In the genomic region with DNA sequence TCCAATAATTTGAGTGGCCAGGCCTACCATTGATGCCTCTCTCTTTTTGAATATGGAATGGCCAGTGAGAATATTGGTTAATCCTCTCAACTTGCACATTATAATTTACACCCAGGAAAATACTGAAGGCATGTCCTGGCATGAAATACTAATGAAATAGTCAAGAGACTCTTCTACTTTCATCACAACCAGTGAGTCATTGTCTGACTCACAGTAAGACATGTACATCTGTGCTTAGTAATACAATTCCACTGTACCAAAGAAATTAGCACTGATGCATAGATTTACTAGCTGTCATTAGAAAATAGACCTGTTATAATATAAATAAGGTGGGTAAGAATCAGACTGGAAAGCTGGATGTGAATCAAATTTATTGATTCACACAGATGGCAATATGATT, we compare ENCODE assay signal across 1 cellular context.
TF ChIP-seq lines count a peak whose summit lies in the region.

No MANE protein-coding gene starts in this region.

TF ChIP-seq in GM12878, 131 proteins besides CTCF, POLR2A, EP300 and RAD21 (continued from another document):
- TF ChIP-seq TBL1XR1 (IDR thresholded peaks at IDR 0.05; ENCODE audit: low read depth, low read length): no peak
- TF ChIP-seq JUND (IDR thresholded peaks at IDR 0.05; ENCODE audit: low read depth, low read length): no peak
- TF ChIP-seq ATF7 (IDR thresholded peaks at IDR 0.05; ENCODE audit: low read depth): no peak
- TF ChIP-seq, protein P1, sequence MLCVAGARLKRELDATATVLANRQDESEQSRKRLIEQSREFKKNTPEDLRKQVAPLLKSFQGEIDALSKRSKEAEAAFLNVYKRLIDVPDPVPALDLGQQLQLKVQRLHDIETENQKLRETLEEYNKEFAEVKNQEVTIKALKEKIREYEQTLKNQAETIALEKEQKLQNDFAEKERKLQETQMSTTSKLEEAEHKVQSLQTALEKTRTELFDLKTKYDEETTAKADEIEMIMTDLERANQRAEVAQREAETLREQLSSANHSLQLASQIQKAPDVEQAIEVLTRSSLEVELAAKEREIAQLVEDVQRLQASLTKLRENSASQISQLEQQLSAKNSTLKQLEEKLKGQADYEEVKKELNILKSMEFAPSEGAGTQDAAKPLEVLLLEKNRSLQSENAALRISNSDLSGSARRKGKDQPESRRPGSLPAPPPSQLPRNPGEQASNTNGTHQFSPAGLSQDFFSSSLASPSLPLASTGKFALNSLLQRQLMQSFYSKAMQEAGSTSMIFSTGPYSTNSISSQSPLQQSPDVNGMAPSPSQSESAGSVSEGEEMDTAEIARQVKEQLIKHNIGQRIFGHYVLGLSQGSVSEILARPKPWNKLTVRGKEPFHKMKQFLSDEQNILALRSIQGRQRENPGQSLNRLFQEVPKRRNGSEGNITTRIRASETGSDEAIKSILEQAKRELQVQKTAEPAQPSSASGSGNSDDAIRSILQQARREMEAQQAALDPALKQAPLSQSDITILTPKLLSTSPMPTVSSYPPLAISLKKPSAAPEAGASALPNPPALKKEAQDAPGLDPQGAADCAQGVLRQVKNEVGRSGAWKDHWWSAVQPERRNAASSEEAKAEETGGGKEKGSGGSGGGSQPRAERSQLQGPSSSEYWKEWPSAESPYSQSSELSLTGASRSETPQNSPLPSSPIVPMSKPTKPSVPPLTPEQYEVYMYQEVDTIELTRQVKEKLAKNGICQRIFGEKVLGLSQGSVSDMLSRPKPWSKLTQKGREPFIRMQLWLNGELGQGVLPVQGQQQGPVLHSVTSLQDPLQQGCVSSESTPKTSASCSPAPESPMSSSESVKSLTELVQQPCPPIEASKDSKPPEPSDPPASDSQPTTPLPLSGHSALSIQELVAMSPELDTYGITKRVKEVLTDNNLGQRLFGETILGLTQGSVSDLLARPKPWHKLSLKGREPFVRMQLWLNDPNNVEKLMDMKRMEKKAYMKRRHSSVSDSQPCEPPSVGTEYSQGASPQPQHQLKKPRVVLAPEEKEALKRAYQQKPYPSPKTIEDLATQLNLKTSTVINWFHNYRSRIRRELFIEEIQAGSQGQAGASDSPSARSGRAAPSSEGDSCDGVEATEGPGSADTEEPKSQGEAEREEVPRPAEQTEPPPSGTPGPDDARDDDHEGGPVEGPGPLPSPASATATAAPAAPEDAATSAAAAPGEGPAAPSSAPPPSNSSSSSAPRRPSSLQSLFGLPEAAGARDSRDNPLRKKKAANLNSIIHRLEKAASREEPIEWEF (IDR thresholded peaks at IDR 0.05; ENCODE audit: insufficient replicate concordance, low read depth, low read length): no peak
- TF ChIP-seq, protein P2, sequence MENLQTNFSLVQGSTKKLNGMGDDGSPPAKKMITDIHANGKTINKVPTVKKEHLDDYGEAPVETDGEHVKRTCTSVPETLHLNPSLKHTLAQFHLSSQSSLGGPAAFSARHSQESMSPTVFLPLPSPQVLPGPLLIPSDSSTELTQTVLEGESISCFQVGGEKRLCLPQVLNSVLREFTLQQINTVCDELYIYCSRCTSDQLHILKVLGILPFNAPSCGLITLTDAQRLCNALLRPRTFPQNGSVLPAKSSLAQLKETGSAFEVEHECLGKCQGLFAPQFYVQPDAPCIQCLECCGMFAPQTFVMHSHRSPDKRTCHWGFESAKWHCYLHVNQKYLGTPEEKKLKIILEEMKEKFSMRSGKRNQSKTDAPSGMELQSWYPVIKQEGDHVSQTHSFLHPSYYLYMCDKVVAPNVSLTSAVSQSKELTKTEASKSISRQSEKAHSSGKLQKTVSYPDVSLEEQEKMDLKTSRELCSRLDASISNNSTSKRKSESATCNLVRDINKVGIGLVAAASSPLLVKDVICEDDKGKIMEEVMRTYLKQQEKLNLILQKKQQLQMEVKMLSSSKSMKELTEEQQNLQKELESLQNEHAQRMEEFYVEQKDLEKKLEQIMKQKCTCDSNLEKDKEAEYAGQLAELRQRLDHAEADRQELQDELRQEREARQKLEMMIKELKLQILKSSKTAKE (IDR thresholded peaks at IDR 0.05; ENCODE audit: low read depth, poor library complexity, severe bottlenecking): no peak
- TF ChIP-seq, protein P3, sequence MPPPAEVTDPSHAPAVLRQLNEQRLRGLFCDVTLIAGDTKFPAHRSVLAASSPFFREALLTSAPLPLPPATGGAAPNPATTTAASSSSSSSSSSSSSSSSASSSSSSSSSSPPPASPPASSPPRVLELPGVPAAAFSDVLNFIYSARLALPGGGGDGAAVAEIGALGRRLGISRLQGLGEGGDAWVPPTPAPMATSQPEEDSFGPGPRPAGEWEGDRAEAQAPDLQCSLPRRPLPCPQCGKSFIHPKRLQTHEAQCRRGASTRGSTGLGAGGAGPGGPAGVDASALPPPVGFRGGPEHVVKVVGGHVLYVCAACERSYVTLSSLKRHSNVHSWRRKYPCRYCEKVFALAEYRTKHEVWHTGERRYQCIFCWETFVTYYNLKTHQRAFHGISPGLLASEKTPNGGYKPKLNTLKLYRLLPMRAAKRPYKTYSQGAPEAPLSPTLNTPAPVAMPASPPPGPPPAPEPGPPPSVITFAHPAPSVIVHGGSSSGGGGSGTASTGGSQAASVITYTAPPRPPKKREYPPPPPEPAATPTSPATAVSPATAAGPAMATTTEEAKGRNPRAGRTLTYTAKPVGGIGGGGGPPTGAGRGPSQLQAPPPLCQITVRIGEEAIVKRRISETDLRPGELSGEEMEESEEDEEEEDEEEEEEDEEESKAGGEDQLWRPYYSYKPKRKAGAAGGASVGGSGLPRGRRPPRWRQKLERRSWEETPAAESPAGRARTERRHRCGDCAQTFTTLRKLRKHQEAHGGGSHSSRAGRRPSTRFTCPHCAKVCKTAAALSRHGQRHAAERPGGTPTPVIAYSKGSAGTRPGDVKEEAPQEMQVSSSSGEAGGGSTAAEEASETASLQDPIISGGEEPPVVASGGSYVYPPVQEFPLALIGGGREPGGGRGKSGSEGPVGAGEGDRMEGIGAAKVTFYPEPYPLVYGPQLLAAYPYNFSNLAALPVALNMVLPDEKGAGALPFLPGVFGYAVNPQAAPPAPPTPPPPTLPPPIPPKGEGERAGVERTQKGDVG (CRISPR knock-in tag; IDR thresholded peaks at IDR 0.05): no peak
- no peak for TF ChIP-seq MYB (IDR thresholded peaks at IDR 0.05; ENCODE audit: borderline replicate concordance, low read depth, low read length)
- no peak for TF ChIP-seq TAF1 (IDR thresholded peaks at IDR 0.05; ENCODE audit: borderline replicate concordance, low read depth, low read length)
- TF ChIP-seq RUNX3 (IDR thresholded peaks at IDR 0.05; ENCODE audit: low read length): no peak
- TF ChIP-seq CHD4 (IDR thresholded peaks at IDR 0.05): no peak
